In genomic region chr3:46402902-46403301, GRCh38 we compare ENCODE assay signal across 1 cellular context. TPM values are rescaled to one million over a fixed set of nuclear protein-coding genes. Genes with fewer than 3 reads are reported as not detected.
"Had no signal": no experiment of that assay in that cellular context is flagged by ENCODE, and none has a peak within 500 bp of the region (broad histone marks: within the 10 kb centered on the region; RNA-seq: fewer than 3 reads in every experiment).

No MANE protein-coding gene starts in this region.

RNA-seq across cellular contexts. Expression of gene CCR2, which starts 49.0 kb away (rescaled TPM):
- total RNA-seq: G401 had no signal
